ENCODE assay signal across 8 cellular contexts in genomic region chr3:45223889-45224730, GRCh38. TPM values are rescaled to one million over a fixed set of nuclear protein-coding genes. Genes with fewer than 3 reads are reported as not detected.
A peak's percentile ranks its signal among the peaks of the same experiment; 100 is the strongest.
DNase-seq lines count a peak whose midpoint lies in the region; TF ChIP-seq lines count a peak whose summit lies in the region.

No MANE protein-coding gene starts in this region.

- H3K4me3 ChIP-seq in foreskin fibroblast (ENCODE audit: low read depth in 1 of 2, low read length in 2 of 2): peak overlapping the region; percentile 75 to 89

- no peaks in the 10 kb centered on the region for H3K36me3 Mint-ChIP-seq in activated CD4-positive, alpha-beta memory T cell treated with anti-CD3 and anti-CD28 coated beads for 36 hours
- H3K36me3 Mint-ChIP-seq in activated CD4-positive, alpha-beta memory T cell treated with anti-CD3 and anti-CD28 coated beads, Interleukin-2, amount 10 ng/mL, durations not matched to agents 7 days and 5 days (ENCODE audit: low read depth): no peaks in the 10 kb centered on the region

- H3K4me3 Mint-ChIP-seq in activated CD4-positive, alpha-beta memory T cell treated with anti-CD3 and anti-CD28 coated beads for 36 hours: no peak overlapping the region
- H3K4me3 Mint-ChIP-seq in activated CD4-positive, alpha-beta memory T cell treated with anti-CD3 and anti-CD28 coated beads, Interleukin-2, amount 10 ng/mL, durations not matched to agents 7 days and 5 days: no peak overlapping the region

- H3K27ac Mint-ChIP-seq in activated CD4-positive, alpha-beta memory T cell treated with anti-CD3 and anti-CD28 coated beads for 36 hours: no peak overlapping the region
- no peak overlapping the region for H3K27ac Mint-ChIP-seq in activated CD4-positive, alpha-beta memory T cell treated with anti-CD3 and anti-CD28 coated beads, Interleukin-2, amount 10 ng/mL, durations not matched to agents 7 days and 5 days

- no peaks in the 10 kb centered on the region for H3K9me3 Mint-ChIP-seq in activated CD4-positive, alpha-beta memory T cell treated with anti-CD3 and anti-CD28 coated beads for 36 hours
- no peaks in the 10 kb centered on the region for H3K9me3 Mint-ChIP-seq in activated CD4-positive, alpha-beta memory T cell treated with anti-CD3 and anti-CD28 coated beads, Interleukin-2, amount 10 ng/mL, durations not matched to agents 7 days and 5 days

- H3K4me1 Mint-ChIP-seq in activated CD4-positive, alpha-beta memory T cell treated with anti-CD3 and anti-CD28 coated beads for 36 hours (ENCODE audit: low read depth): peaks cover 14% of the 10 kb centered on the region
- peaks cover 10% of the 10 kb centered on the region for H3K4me1 Mint-ChIP-seq in activated CD4-positive, alpha-beta memory T cell treated with anti-CD3 and anti-CD28 coated beads, Interleukin-2, amount 10 ng/mL, durations not matched to agents 7 days and 5 days

- no peak for TF ChIP-seq CTCF in foreskin fibroblast (IDR thresholded peaks at IDR 0.05; ENCODE audit: low read depth, low read length)

- intact Hi-C loops in activated CD4-positive, alpha-beta memory T cell treated with anti-CD3 and anti-CD28 coated beads for 36 hours (cut with micrococcal nuclease): loop anchor here (10.0 kb wide), 1 partner anchor 441 kb away; no protein-coding TSS in a partner anchor
- intact Hi-C loops in cardiac septum (cut with DNase I): loop anchor here (10.0 kb wide), 1 partner anchor 441 kb away; no protein-coding TSS in a partner anchor

- CTCF ChIA-PET in activated CD4-positive, alpha-beta memory T cell treated with anti-CD3 and anti-CD28 coated beads for 36 hours (lab: Charles Lee): interaction anchor here (1.0 to 7.3 kb wide), 7 partner anchors 15 to 436 kb away, joined by 3 to 50 read pairs (median 4); no protein-coding TSS in a partner anchor
- CTCF ChIA-PET in activated CD4-positive, alpha-beta memory T cell treated with anti-CD3 and anti-CD28 coated beads, Interleukin-2, amount 10 ng/mL, durations not matched to agents 7 days and 5 days (lab: Charles Lee): interaction anchor here (0.7 to 7.7 kb wide), 6 partner anchors 13 to 435 kb away, joined by 3 to 33 read pairs (median 3); no protein-coding TSS in a partner anchor

- H3K27me3 Mint-ChIP-seq in activated CD4-positive, alpha-beta memory T cell treated with anti-CD3 and anti-CD28 coated beads for 36 hours: peaks cover 65% of the 10 kb centered on the region
- H3K27me3 Mint-ChIP-seq in activated CD4-positive, alpha-beta memory T cell treated with anti-CD3 and anti-CD28 coated beads, Interleukin-2, amount 10 ng/mL, durations not matched to agents 7 days and 5 days: peaks cover 73% of the 10 kb centered on the region

- peak; percentile 26 for DNase-seq in activated CD4-positive, alpha-beta memory T cell treated with anti-CD3 and anti-CD28 coated beads for 36 hours
- DNase-seq in activated CD4-positive, alpha-beta memory T cell treated with anti-CD3 and anti-CD28 coated beads, Interleukin-2, amount 10 ng/mL, durations not matched to agents 7 days and 5 days: no peak
- peak; percentile 27 to 28 for DNase-seq in activated CD4-positive, alpha-beta T cell treated with anti-CD3 and anti-CD28 coated beads, Interleukin-2, amount 50 U/mL, for 4 hours
- peak in 1 of 2 donors; percentile 65 for DNase-seq in foreskin fibroblast
- DNase-seq in stimulated activated CD8-positive, alpha-beta memory T cell treated with anti-CD3 and anti-CD28 coated beads, Interleukin-4, amount 100 ng/mL, for 48 hours: peak; percentile 37
- DNase-seq in LoVo (ENCODE audit: low spot score): no peak
- DNase-seq in OCI-M1 (lab: John Stamatoyannopoulos, UW): no peak
- no peak for DNase-seq in cardiac septum (ENCODE audit: low spot score)

- POLR2A ChIA-PET in activated CD4-positive, alpha-beta memory T cell treated with anti-CD3 and anti-CD28 coated beads for 36 hours (lab: Charles Lee): interaction anchor here (1.2 kb wide), 1 partner anchor 119 kb away, joined by 3 read pairs; no protein-coding TSS in a partner anchor
- POLR2A ChIA-PET in activated CD4-positive, alpha-beta memory T cell treated with anti-CD3 and anti-CD28 coated beads, Interleukin-2, amount 10 ng/mL, durations not matched to agents 7 days and 5 days (lab: Charles Lee): interaction anchor here (0.8 to 1.0 kb wide), 2 partner anchors 9 to 183 kb away, joined by 3 to 4 read pairs; no protein-coding TSS in a partner anchor

RNA-seq across cellular contexts. Expression of gene TMEM158, which starts 2.0 kb away (rescaled TPM):
- not detected for total RNA-seq in activated CD4-positive, alpha-beta memory T cell treated with anti-CD3 and anti-CD28 coated beads for 36 hours
- not detected for total RNA-seq in activated CD4-positive, alpha-beta memory T cell treated with anti-CD3 and anti-CD28 coated beads, Interleukin-2, amount 10 ng/mL, durations not matched to agents 7 days and 5 days
- total RNA-seq in cardiac septum: 0.38 TPM

Comparison
In these comparisons a context has a peak if more than half of its experiments do, and no peak if none do; other contexts are left out.
1. DNase-seq: peak in activated CD4-positive, alpha-beta memory T cell treated with anti-CD3 and anti-CD28 coated beads for 36 hours (single experiment), activated CD4-positive, alpha-beta T cell treated with anti-CD3 and anti-CD28 coated beads, Interleukin-2, amount 50 U/mL, for 4 hours (2 of 2) and stimulated activated CD8-positive, alpha-beta memory T cell treated with anti-CD3 and anti-CD28 coated beads, Interleukin-4, amount 100 ng/mL, for 48 hours (single experiment); none in activated CD4-positive, alpha-beta memory T cell treated with anti-CD3 and anti-CD28 coated beads, Interleukin-2, amount 10 ng/mL, durations not matched to agents 7 days and 5 days (single experiment), LoVo (single experiment), OCI-M1 (single experiment) and cardiac septum (single experiment).